18 cellular contexts compared by ENCODE assay signal in the genomic region with DNA sequence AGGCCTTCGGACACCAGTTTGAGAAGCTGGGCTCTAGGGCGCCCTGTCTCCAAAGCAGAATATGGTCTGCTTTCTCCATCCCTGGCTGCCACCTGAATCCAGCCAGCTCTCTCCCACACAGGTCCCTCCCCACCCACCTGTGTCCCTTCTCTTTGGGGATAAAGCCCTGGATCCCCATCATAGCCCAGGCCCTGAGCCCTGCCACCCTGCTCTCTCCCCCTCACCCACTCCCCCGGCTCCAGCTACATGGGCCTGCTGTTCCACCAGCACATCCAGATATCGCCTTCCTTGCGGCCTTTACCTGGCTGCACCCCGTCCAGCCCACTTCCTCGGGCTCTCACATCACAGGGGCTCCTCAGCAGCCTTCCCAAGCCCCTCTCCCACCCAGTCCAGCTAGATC. TPM values are rescaled to one million over a fixed set of nuclear protein-coding genes. Genes with fewer than 3 reads are reported as not detected.
DNase-seq lines count a peak whose midpoint lies in the region; ATAC-seq and TF ChIP-seq lines count a peak whose summit lies in the region.
"Had no signal": no experiment of that assay in that cellular context is flagged by ENCODE, and none has a peak within 500 bp of the region (broad histone marks: within the 10 kb centered on the region; RNA-seq: fewer than 3 reads in every experiment).

No MANE protein-coding gene starts in this region.

- H3K4me3 ChIP-seq in subcutaneous abdominal adipose tissue (ENCODE audit: low read depth in 1 of 5, low read length in 5 of 5) (peak overlapping the region in 1 of 5 donors; percentile 4), MG63 (no peak overlapping the region)
- H3K4me3 ChIP-seq: A549, mucosa of descending colon, SJSA1 had no signal

- no peaks in the 10 kb centered on the region for H3K27me3 ChIP-seq in subcutaneous abdominal adipose tissue (ENCODE audit: control insufficient read depth in 5 of 5, insufficient read depth in 4 of 5, low read length in 5 of 5)
- H3K27me3 ChIP-seq in MG63 = no peaks in the 10 kb centered on the region
- H3K27me3 ChIP-seq: SJSA1 had no signal

- H3K9me3 Mint-ChIP-seq in activated T-cell treated with anti-CD3 and anti-CD28 coated beads, Interleukin-2, amount 50 U/mL, for 72 hours = no peaks in the 10 kb centered on the region
- H3K9me3 Mint-ChIP-seq in activated T-helper 17 cell treated with anti-CD3 and anti-CD28 coated beads, Interleukin-2, amount 50 U/mL, for 72 hours = no peaks in the 10 kb centered on the region
- H3K9me3 Mint-ChIP-seq in mesothelial cell of epicardium = no peaks in the 10 kb centered on the region
- H3K9me3 Mint-ChIP-seq: activated naive CD4-positive, alpha-beta T cell treated with anti-CD3 and anti-CD28 coated beads, Interleukin-2, amount 50 U/mL, for 24 hours had no signal

- peak overlapping the region in 2 of 5 donors; percentile 11 to 64 for H3K9ac ChIP-seq in subcutaneous abdominal adipose tissue (ENCODE audit: low read length in 5 of 5)

- peak overlapping the region; percentile 27 for H3K27ac Mint-ChIP-seq in activated T-cell treated with anti-CD3 and anti-CD28 coated beads, Interleukin-2, amount 50 U/mL, for 72 hours
- peak overlapping the region; percentile 68 for H3K27ac Mint-ChIP-seq in activated T-helper 17 cell treated with anti-CD3 and anti-CD28 coated beads, Interleukin-2, amount 50 U/mL, for 72 hours
- peak overlapping the region; percentile 48 for H3K27ac Mint-ChIP-seq in mesothelial cell of epicardium
- H3K27ac Mint-ChIP-seq: activated naive CD4-positive, alpha-beta T cell treated with anti-CD3 and anti-CD28 coated beads, Interleukin-2, amount 50 U/mL, for 24 hours had no signal

- no peak for DNase-seq in activated T-cell treated with anti-CD3 and anti-CD28 coated beads, Interleukin-2, amount 50 U/mL, for 72 hours
- no peak for DNase-seq in activated T-cell treated with anti-CD3 and anti-CD28 coated beads, Interleukin-2, amount 50 U/mL, for 1 hour
- no peak for DNase-seq in mesothelial cell of epicardium (ENCODE audit: low spot score in 2 of 2, unreplicated experiment in 2 of 2)
- no peak for DNase-seq in stimulated activated CD8-positive, alpha-beta memory T cell treated with anti-CD3 and anti-CD28 coated beads, Interleukin-4, amount 100 ng/mL, for 48 hours
- no peak for DNase-seq in putamen (ENCODE audit: low spot score)
- no peak for DNase-seq in MG63
- DNase-seq: kidney; mucosa of descending colon; NCI-H1105; stimulated activated CD4-positive, alpha-beta T cell treated with anti-CD3 and anti-CD28 coated beads, Interleukin-1b, Interleukin-23, amount 100 ng/mL, for 48 hours had no signal

- peaks cover 0 to 9% (median 4%) of the 10 kb centered on the region in 5 donors for H3K36me3 ChIP-seq in subcutaneous abdominal adipose tissue (ENCODE audit: control insufficient read depth in 5 of 5, insufficient read depth in 5 of 5, low read length in 5 of 5)
- peaks cover 21% of the 10 kb centered on the region for H3K36me3 ChIP-seq in MG63

- no peaks in the 10 kb centered on the region for H3K9me3 ChIP-seq in subcutaneous abdominal adipose tissue (ENCODE audit: control insufficient read depth in 5 of 5, low read length in 5 of 5)
- H3K9me3 ChIP-seq in MG63 = no peaks in the 10 kb centered on the region
- H3K9me3 ChIP-seq: A549, mucosa of descending colon, SJSA1 had no signal

- no peaks in the 10 kb centered on the region for H3K27me3 Mint-ChIP-seq in activated T-cell treated with anti-CD3 and anti-CD28 coated beads, Interleukin-2, amount 50 U/mL, for 72 hours (ENCODE audit: low read depth)
- no peaks in the 10 kb centered on the region for H3K27me3 Mint-ChIP-seq in activated T-helper 17 cell treated with anti-CD3 and anti-CD28 coated beads, Interleukin-2, amount 50 U/mL, for 72 hours
- H3K27me3 Mint-ChIP-seq in mesothelial cell of epicardium (ENCODE audit: low read depth) = no peaks in the 10 kb centered on the region
- H3K27me3 Mint-ChIP-seq: activated naive CD4-positive, alpha-beta T cell treated with anti-CD3 and anti-CD28 coated beads, Interleukin-2, amount 50 U/mL, for 24 hours had no signal

- peaks cover 31 to 80% (median 78%) of the 10 kb centered on the region in 5 donors for H3K4me1 ChIP-seq in subcutaneous abdominal adipose tissue (ENCODE audit: control insufficient read depth in 5 of 5, insufficient read depth in 5 of 5, low read length in 5 of 5)
- H3K4me1 ChIP-seq: A549, SJSA1 had no signal

- ATAC-seq in activated T-cell treated with anti-CD3 and anti-CD28 coated beads, Interleukin-2, amount 50 U/mL, for 72 hours (replicated peaks in 1 of 2) = no peak
- ATAC-seq in activated T-helper 17 cell treated with anti-CD3 and anti-CD28 coated beads, Interleukin-2, amount 50 U/mL, for 72 hours (replicated peaks) = no peak
- ATAC-seq: mucosa of descending colon had no signal

- no peaks in the 10 kb centered on the region for H3K36me3 Mint-ChIP-seq in activated T-cell treated with anti-CD3 and anti-CD28 coated beads, Interleukin-2, amount 50 U/mL, for 72 hours (ENCODE audit: insufficient read depth in 2 of 2)
- peaks cover 13% of the 10 kb centered on the region for H3K36me3 Mint-ChIP-seq in activated T-helper 17 cell treated with anti-CD3 and anti-CD28 coated beads, Interleukin-2, amount 50 U/mL, for 72 hours (ENCODE audit: low read depth)
- no peaks in the 10 kb centered on the region for H3K36me3 Mint-ChIP-seq in mesothelial cell of epicardium
- H3K36me3 Mint-ChIP-seq: activated naive CD4-positive, alpha-beta T cell treated with anti-CD3 and anti-CD28 coated beads, Interleukin-2, amount 50 U/mL, for 24 hours had no signal

- peak overlapping the region; percentile 88 for H3K27ac ChIP-seq in subcutaneous abdominal adipose tissue (ENCODE audit: low read depth, low read length)
- H3K27ac ChIP-seq: A549, SJSA1 had no signal

- no peak overlapping the region for H3K4me3 Mint-ChIP-seq in activated T-cell treated with anti-CD3 and anti-CD28 coated beads, Interleukin-2, amount 50 U/mL, for 72 hours
- H3K4me3 Mint-ChIP-seq in activated T-helper 17 cell treated with anti-CD3 and anti-CD28 coated beads, Interleukin-2, amount 50 U/mL, for 72 hours = no peak overlapping the region
- H3K4me3 Mint-ChIP-seq in mesothelial cell of epicardium = no peak overlapping the region
- H3K4me3 Mint-ChIP-seq: activated naive CD4-positive, alpha-beta T cell treated with anti-CD3 and anti-CD28 coated beads, Interleukin-2, amount 50 U/mL, for 24 hours had no signal

- H3K4me1 Mint-ChIP-seq in activated T-cell treated with anti-CD3 and anti-CD28 coated beads, Interleukin-2, amount 50 U/mL, for 72 hours (ENCODE audit: low read depth) = peaks cover 64% of the 10 kb centered on the region
- peaks cover 31% of the 10 kb centered on the region for H3K4me1 Mint-ChIP-seq in activated T-helper 17 cell treated with anti-CD3 and anti-CD28 coated beads, Interleukin-2, amount 50 U/mL, for 72 hours
- H3K4me1 Mint-ChIP-seq in mesothelial cell of epicardium = peaks cover 37% of the 10 kb centered on the region

- TF ChIP-seq CTCF in mesothelial cell of epicardium (IDR thresholded peaks at IDR 0.05; ENCODE audit: unreplicated experiment) = no peak

RNA-seq across cellular contexts. Expression of a gene that starts 7.8 kb away (rescaled TPM):
- total RNA-seq in activated T-cell treated with anti-CD3 and anti-CD28 coated beads, Interleukin-2, amount 50 U/mL, for 72 hours = 100 to 1,000 TPM; 190 to 197 TPM
- 100 to 1,000 TPM; 123 to 163 TPM for total RNA-seq in activated T-helper 17 cell treated with anti-CD3 and anti-CD28 coated beads, Interleukin-2, amount 50 U/mL, for 72 hours
- total RNA-seq in mesothelial cell of epicardium = 192 to 200 TPM (median 194 TPM) in 3 replicates
- total RNA-seq in MG63 (2014; rRNA removed; shearing (Covaris generic); ENCODE audit: low replicate concordance) = 104 and 131 TPM in 2 replicates

RNA-seq across cellular contexts. Expression of a gene that starts 50.9 kb away (rescaled TPM):
- 1 to 10 TPM in 1 of 2 donors, under 1 TPM in 1; 0.81 to 1.2 TPM for total RNA-seq in activated T-cell treated with anti-CD3 and anti-CD28 coated beads, Interleukin-2, amount 50 U/mL, for 72 hours
- total RNA-seq in activated T-helper 17 cell treated with anti-CD3 and anti-CD28 coated beads, Interleukin-2, amount 50 U/mL, for 72 hours = under 1 TPM; 0.28 to 0.48 TPM
- total RNA-seq in mesothelial cell of epicardium = 0.98 to 1.8 TPM (median 1.0 TPM) in 3 replicates
- total RNA-seq in MG63 (2014; rRNA removed; shearing (Covaris generic); ENCODE audit: low replicate concordance) = not detected in 2 replicates
- total RNA-seq: SJSA1, urinary bladder had no signal

RNA-seq across cellular contexts. Expression of a gene that starts 59.2 kb away (rescaled TPM):
- total RNA-seq in activated T-cell treated with anti-CD3 and anti-CD28 coated beads, Interleukin-2, amount 50 U/mL, for 72 hours = not detected
- total RNA-seq in activated T-helper 17 cell treated with anti-CD3 and anti-CD28 coated beads, Interleukin-2, amount 50 U/mL, for 72 hours = 1 to 10 TPM in 1 of 2 donors, not detected in 1; 1.1 TPM
- not detected in 3 replicates for total RNA-seq in mesothelial cell of epicardium
- not detected in 2 replicates for total RNA-seq in MG63 (2014; rRNA removed; shearing (Covaris generic); ENCODE audit: low replicate concordance)
- total RNA-seq: cardiac septum, kidney, pulmonary artery endothelial cell, SJSA1 had no signal
